Comparison of ENCODE assay signal across 23 cellular contexts in genomic region chr14:100388137-100389050, GRCh38. TPM values are rescaled to one million over a fixed set of nuclear protein-coding genes. Genes with fewer than 3 reads are reported as not detected.
DNase-seq lines count a peak whose midpoint lies in the region; ATAC-seq and TF ChIP-seq lines count a peak whose summit lies in the region.
"Had no signal": no experiment of that assay in that cellular context is flagged by ENCODE, and none has a peak within 500 bp of the region (broad histone marks: within the 10 kb centered on the region; RNA-seq: fewer than 3 reads in every experiment).

No MANE protein-coding gene starts in this region.

- H3K4me1 Mint-ChIP-seq in immature natural killer cell = peaks cover 43 to 48% of the 10 kb centered on the region in 2 donors

- H3K36me3 Mint-ChIP-seq in immature natural killer cell = peaks cover 11 to 16% (median 15%) of the 10 kb centered on the region in 3 donors

- H3K27me3 Mint-ChIP-seq in immature natural killer cell (ENCODE audit: low read depth in 3 of 3) = peaks cover 0 to 12% (median 3%) of the 10 kb centered on the region in 3 donors

- no peaks in the 10 kb centered on the region for H3K9me3 Mint-ChIP-seq in immature natural killer cell
- H3K9me3 Mint-ChIP-seq: GM23338, neural crest cell had no signal

- no peak overlapping the region for H3K4me3 Mint-ChIP-seq in immature natural killer cell
- H3K4me3 Mint-ChIP-seq: GM23338, neural crest cell had no signal

- H3K27ac Mint-ChIP-seq in immature natural killer cell = peak overlapping the region in 4 of 6 donors; percentile 18 to 70 (median 33)
- H3K27ac Mint-ChIP-seq: GM23338 had no signal

- DNase-seq in NCI-H1105 treated with DMSO at 0.1 percent for 48 hours (lab: John Stamatoyannopoulos, UW) (peak; percentile 27), NCI-H1105 (lab: John Stamatoyannopoulos, UW) (no peak), immature natural killer cell (no peak), retina (peak; percentile 3), HK-2 (ENCODE audit: unreplicated experiment) (no peak), left lobe of liver (ENCODE audit: low spot score) (no peak), NCI-H1930 (lab: John Stamatoyannopoulos, UW) (no peak)
- DNase-seq: activated CD4-positive, alpha-beta T cell treated with anti-CD3 and anti-CD28 coated beads for 4 hours; activated CD8-positive, alpha-beta memory T cell treated with anti-CD3 and anti-CD28 coated beads, Interleukin-2, amount 50 U/mL, for 4 hours; activated effector memory CD4-positive, alpha-beta T cell treated with Interleukin-2 at 50 U/mL for 16 hours; BE2C; effector CD8-positive, alpha-beta T cell; heart left ventricle; mesendoderm; NCI-H1694; NCI-H345; psoas muscle; spleen; stimulated activated CD4-positive, alpha-beta T cell treated with anti-CD3 and anti-CD28 coated beads, Interleukin-4, amount 100 ng/mL, for 4 hours had no signal

- no peak for ATAC-seq in left lobe of liver
- ATAC-seq: GM23338, heart left ventricle, psoas muscle had no signal

- no peak for TF ChIP-seq CTCF in VCaP (conservative IDR thresholded peaks at IDR 0.05)

- peak overlapping the region; percentile 47 for H3K27ac ChIP-seq in VCaP
- H3K27ac ChIP-seq: 22Rv1, heart left ventricle, psoas muscle had no signal

RNA-seq across cellular contexts. Expression of gene WDR25, which starts 12.1 kb away (rescaled TPM):
- polyA plus RNA-seq in immature natural killer cell = 10 to 100 TPM in 2 of 3 donors, 1 to 10 TPM in 1; 8.1 to 13.8 (median 12.1) TPM
- total RNA-seq in left lobe of liver = 5.0 TPM

Comparison
In these comparisons a context has a peak if more than half of its experiments do, and no peak if none do; other contexts are left out.
1. DNase-seq: peak in NCI-H1105 treated with DMSO at 0.1 percent for 48 hours (single experiment) and retina (single experiment); none in NCI-H1105 (single experiment), immature natural killer cell (0 of 3), HK-2 (single experiment), left lobe of liver (single experiment) and NCI-H1930 (0 of 2).